35 cellular contexts compared by ENCODE assay signal in genomic region chr12:56236091-56236490, GRCh38. TPM values are rescaled to one million over a fixed set of nuclear protein-coding genes. Genes with fewer than 3 reads are reported as not detected.
"Had no signal": no experiment of that assay in that cellular context is flagged by ENCODE, and none has a peak within 500 bp of the region (broad histone marks: within the 10 kb centered on the region; RNA-seq: fewer than 3 reads in every experiment).

No MANE protein-coding gene starts in this region.

- H3K36me3 Mint-ChIP-seq: activated naive CD4-positive, alpha-beta T cell treated with anti-CD3 and anti-CD28 coated beads, Interleukin-2, amount 50 U/mL, for 72 hours had no signal

- ATAC-seq: activated naive CD4-positive, alpha-beta T cell treated with anti-CD3 and anti-CD28 coated beads, Interleukin-2, amount 50 U/mL, for 72 hours; activated T-cell treated with anti-CD3 and anti-CD28 coated beads, Interleukin-2, amount 50 U/mL, for 4 hours; Panc1 had no signal

- H3K27ac ChIP-seq: adrenal gland, VCaP had no signal

- H3K4me3 Mint-ChIP-seq: activated B cell treated with CpG ODN at 0.5 μM for 24 hours; activated CD4-positive, alpha-beta memory T cell treated with anti-CD3 and anti-CD28 coated beads for 36 hours; activated naive CD4-positive, alpha-beta T cell treated with anti-CD3 and anti-CD28 coated beads for 36 hours; activated T-cell treated with anti-CD3 and anti-CD28 coated beads, Interleukin-2, amount 50 U/mL, for 4 hours; activated T-helper 1 cell treated with anti-CD3 and anti-CD28 coated beads, Interleukin-12 subunit alpha, Interleukin-12 subunit beta, Interleukin-2, Interleukin-4 antibody, amounts not matched to agents 30 ng/mL and 10 ng/mL and 1 ng/mL, durations not matched to agents 14 hours and 24 hours and 36 hours; brain had no signal

- H3K4me3 ChIP-seq: adrenal gland had no signal

- H3K27ac Mint-ChIP-seq: activated B cell treated with CpG ODN at 0.5 μM for 24 hours; activated CD4-positive, alpha-beta memory T cell treated with anti-CD3 and anti-CD28 coated beads for 36 hours; activated naive CD4-positive, alpha-beta T cell treated with anti-CD3 and anti-CD28 coated beads for 36 hours; activated T-helper 1 cell treated with anti-CD3 and anti-CD28 coated beads, Interleukin-12 subunit alpha, Interleukin-12 subunit beta, Interleukin-2, Interleukin-4 antibody, amounts not matched to agents 30 ng/mL and 10 ng/mL and 1 ng/mL, durations not matched to agents 14 hours and 24 hours and 36 hours had no signal

- DNase-seq: activated B cell treated with CpG ODN at 0.5 μM for 24 hours; activated CD4-positive, alpha-beta memory T cell treated with anti-CD3 and anti-CD28 coated beads for 36 hours; activated CD4-positive, alpha-beta T cell treated with anti-CD3 and anti-CD28 coated beads for 4 hours; activated CD4-positive, alpha-beta T cell treated with anti-CD3 and anti-CD28 coated beads, Interleukin-2, amount 50 U/mL, for 1 hour; activated CD4-positive, CD25-positive, alpha-beta regulatory T cell treated with anti-CD3 and anti-CD28 coated beads, Interleukin-2, amount 50 U/mL, for 72 hours; activated CD8-positive, alpha-beta memory T cell treated with anti-CD3 and anti-CD28 coated beads, Interleukin-2, amount 50 U/mL, for 4 hours; activated gamma-delta T cell treated with Interleukin-2 at 50 U/mL for 16 hours; activated naive CD4-positive, alpha-beta T cell treated with anti-CD3 and anti-CD28 coated beads for 36 hours; activated T-cell treated with anti-CD3 and anti-CD28 coated beads for 4 hours; activated T-cell treated with anti-CD3 and anti-CD28 coated beads, Interleukin-2, amount 50 U/mL, for 4 hours; adrenal gland; caudate nucleus; cerebellar nuclear complex; Karpas-422; NCI-H1105; NCI-H1417 treated with DMSO at 0.1 percent for 48 hours; NCI-H1930; NCI-H2081 treated with DMSO at 0.1 percent for 48 hours; NCI-H226; NCI-H446 treated with DMSO at 0.1 percent for 48 hours; NCI-H524; NCI-H69; NCI-H82; SIG-M5; SW 1271; T-helper 1 cell; T-helper 2 cell; T-helper 9 cell had no signal

- H3K27me3 ChIP-seq: adrenal gland had no signal

- H3K4me1 Mint-ChIP-seq: activated B cell treated with CpG ODN at 0.5 μM for 24 hours, brain had no signal

- H3K27me3 Mint-ChIP-seq: activated B cell treated with CpG ODN at 0.5 μM for 24 hours; activated CD4-positive, alpha-beta memory T cell treated with anti-CD3 and anti-CD28 coated beads for 36 hours had no signal

- H3K9me3 Mint-ChIP-seq: activated B cell treated with CpG ODN at 0.5 μM for 24 hours; activated CD4-positive, alpha-beta memory T cell treated with anti-CD3 and anti-CD28 coated beads for 36 hours; activated naive CD4-positive, alpha-beta T cell treated with anti-CD3 and anti-CD28 coated beads for 36 hours; activated naive CD4-positive, alpha-beta T cell treated with anti-CD3 and anti-CD28 coated beads, Interleukin-2, amount 50 U/mL, for 72 hours; activated T-cell treated with anti-CD3 and anti-CD28 coated beads, Interleukin-2, amount 50 U/mL, for 4 hours; activated T-helper 1 cell treated with anti-CD3 and anti-CD28 coated beads, Interleukin-12 subunit alpha, Interleukin-12 subunit beta, Interleukin-2, Interleukin-4 antibody, amounts not matched to agents 30 ng/mL and 10 ng/mL and 1 ng/mL, durations not matched to agents 14 hours and 24 hours and 36 hours; brain had no signal

- H3K9me3 ChIP-seq: adrenal gland had no signal

RNA-seq across cellular contexts. Expression of gene SLC39A5, which starts 6.2 kb away (rescaled TPM):
- total RNA-seq: MCF 10A, SK-MEL-5 had no signal
